In genomic region chr14:31441273-31442110, GRCh38 we compare ENCODE assay signal across 11 cellular contexts. TPM values are rescaled to one million over a fixed set of nuclear protein-coding genes. Genes with fewer than 3 reads are reported as not detected.
DNase-seq lines count a peak whose midpoint lies in the region; ATAC-seq and TF ChIP-seq lines count a peak whose summit lies in the region.
"Had no signal": no experiment of that assay in that cellular context is flagged by ENCODE, and none has a peak within 500 bp of the region (broad histone marks: within the 10 kb centered on the region; RNA-seq: fewer than 3 reads in every experiment).

No MANE protein-coding gene starts in this region.

- TF ChIP-seq CTCF in AG09319 (IDR thresholded peaks at IDR 0.05; ENCODE audit: low read depth, low read length) (no peak), RWPE1 (conservative IDR thresholded peaks at IDR 0.05; ENCODE audit: low read depth) (no peak), osteocyte (IDR thresholded peaks at IDR 0.05) (no peak), tibial nerve (IDR thresholded peaks at IDR 0.05) (no peak)

- CTCF ChIA-PET in RWPE1 (lab: Yijun Ruan, JAX), result interaction anchor here (0.6 kb wide), 1 partner anchor 1093 kb away, joined by 3 read pairs; no protein-coding TSS in a partner anchor

- H3K4me3 ChIP-seq in tibial nerve, result no peak overlapping the region

- peaks cover 0 to 18% (median 6%) of the 10 kb centered on the region in 4 donors for H3K4me1 ChIP-seq in tibial nerve

- no peak overlapping the region for H3K4me3 Mint-ChIP-seq in osteocyte (ENCODE audit: unreplicated experiment)

- H3K27me3 ChIP-seq in tibial nerve, result no peaks in the 10 kb centered on the region

- TF ChIP-seq EP300 in tibial nerve (IDR thresholded peaks at IDR 0.05), result no peak

- POLR2A ChIA-PET in RWPE1 (lab: Yijun Ruan, JAX; ENCODE audit: low non-redundant PET), result no interaction called here

- H3K4me1 Mint-ChIP-seq in osteocyte (ENCODE audit: unreplicated experiment), result peaks cover 20% of the 10 kb centered on the region

- no peaks in the 10 kb centered on the region for H3K9me3 ChIP-seq in tibial nerve

- H3K36me3 Mint-ChIP-seq in osteocyte (ENCODE audit: unreplicated experiment), result peaks cover 7% of the 10 kb centered on the region

- no peak for TF ChIP-seq POLR2A in tibial nerve (IDR thresholded peaks at IDR 0.05)

- H3K9me3 Mint-ChIP-seq in osteocyte (ENCODE audit: unreplicated experiment), result no peaks in the 10 kb centered on the region

- H3K27me3 Mint-ChIP-seq in osteocyte (ENCODE audit: unreplicated experiment), result no peaks in the 10 kb centered on the region

- peaks cover 0 to 13% (median 0%) of the 10 kb centered on the region in 3 donors for H3K36me3 ChIP-seq in tibial nerve

- WGBS in tibial nerve, 2 donors, result 67 to 75% methylated on average over 7 of the region's 7 CpGs

- peak overlapping the region; percentile 93 for H3K27ac Mint-ChIP-seq in osteocyte (ENCODE audit: unreplicated experiment)

- DNase-seq in AG09319 (ENCODE audit: extremely low read depth, low read depth) (peak; percentile 64), RWPE1 (ENCODE audit: low spot score) (no peak), fibroblast of gingiva (ENCODE audit: low read depth) (peak; percentile 56), osteocyte (ENCODE audit: extremely low spot score, unreplicated experiment) (no peak), tibial nerve (ENCODE audit: low spot score in 2 of 2) (no peak), inferior parietal cortex (ENCODE audit: extremely low spot score) (no peak), caudate nucleus (lab: John Stamatoyannopoulos, UW) (no peak)
- DNase-seq: cortex of kidney had no signal

- ATAC-seq in HG03354 (IDR thresholded peaks at IDR 0.05; ENCODE audit: poor library complexity, severe bottlenecking, unreplicated experiment), result no peak
- ATAC-seq: Panc1 had no signal

- peak overlapping the region; percentile 66 for H3K27ac ChIP-seq in RWPE1
- H3K27ac ChIP-seq in tibial nerve, result peak overlapping the region in 2 of 4 donors; percentile 60 to 68
- H3K27ac ChIP-seq in caudate nucleus (ENCODE audit: low read depth, low read length), result no peak overlapping the region

RNA-seq across cellular contexts. Expression of gene DTD2, which starts 15.8 kb away (rescaled TPM):
- total RNA-seq in osteocyte (25.5 and 26.5 TPM in 2 replicates), tibial nerve (10 to 100 TPM; 40.0 to 63.4 (median 47.4) TPM)

RNA-seq across cellular contexts. Expression of gene HEATR5A, which starts 21.1 kb away (rescaled TPM):
- total RNA-seq in osteocyte, result 48.3 and 56.2 TPM in 2 replicates
- 10 to 100 TPM; 22.9 to 32.0 (median 25.8) TPM for total RNA-seq in tibial nerve

RNA-seq across cellular contexts. Expression of gene GPR33, which starts 46.3 kb away (rescaled TPM):
- not detected in 2 replicates for total RNA-seq in osteocyte
- not detected for total RNA-seq in tibial nerve
- total RNA-seq: temporal lobe had no signal

Comparison
In these comparisons a context has a peak if more than half of its experiments do, and no peak if none do; other contexts are left out.
1. DNase-seq: peak in AG09319 (single experiment) and fibroblast of gingiva (single experiment); none in RWPE1 (single experiment), osteocyte (single experiment), tibial nerve (0 of 2), inferior parietal cortex (single experiment) and caudate nucleus (0 of 61).